In genomic region chr17:39722965-39723848, GRCh38 we compare ENCODE assay signal across 17 cellular contexts. TPM values are rescaled to one million over a fixed set of nuclear protein-coding genes. Genes with fewer than 3 reads are reported as not detected.
DNase-seq lines count a peak whose midpoint lies in the region; TF ChIP-seq lines count a peak whose summit lies in the region.
"Had no signal": no experiment of that assay in that cellular context is flagged by ENCODE, and none has a peak within 500 bp of the region (broad histone marks: within the 10 kb centered on the region; RNA-seq: fewer than 3 reads in every experiment).

No MANE protein-coding gene starts in this region.

- TF ChIP-seq CTCF in NB4 (IDR thresholded peaks at IDR 0.05; ENCODE audit: low read depth, low read length) (no peak), epithelial cell of esophagus (IDR thresholded peaks at IDR 0.05; ENCODE audit: insufficient read depth, low read depth, low read length, missing control alignments) (no peak), suprapubic skin (IDR thresholded peaks at IDR 0.05) (no peak)

- peak; percentile 35 for DNase-seq in activated naive CD4-positive, alpha-beta T cell treated with anti-CD3 and anti-CD28 coated beads, Interleukin-2, amount 10 ng/mL, durations not matched to agents 7 days and 5 days
- DNase-seq in activated naive CD4-positive, alpha-beta T cell (lab: John Stamatoyannopoulos, UW), result no peak
- peak; percentile 50 for DNase-seq in NB4 (ENCODE audit: low read depth)
- peak; percentile 23 for DNase-seq in epithelial cell of esophagus (ENCODE audit: low read depth)
- DNase-seq in suprapubic skin (ENCODE audit: low spot score in 2 of 2), result no peak
- DNase-seq in NCI-H1436 (lab: John Stamatoyannopoulos, UW), result no peak
- no peak for DNase-seq in GM19240 (ENCODE audit: insufficient read length, low spot score)
- no peak for DNase-seq in LoVo (ENCODE audit: low spot score)
- DNase-seq: activated CD4-positive, CD25-positive, alpha-beta regulatory T cell treated with anti-CD3 and anti-CD28 coated beads, Interleukin-2, amount 50 U/mL, for 72 hours; central memory CD4-positive, alpha-beta T cell; DMS79 treated with DMSO at 0.1 percent for 48 hours; hippocampal formation; NCI-H1694; NK-92 treated with Interleukin-12 subunit alpha and Interleukin-12 subunit beta, amount 100 ng/mL, for 24 hours; ovary had no signal

- TF ChIP-seq EP300 in suprapubic skin (IDR thresholded peaks at IDR 0.05), result no peak

- H3K4me1 ChIP-seq in suprapubic skin, result peaks cover 7% of the 10 kb centered on the region

- H3K4me1 Mint-ChIP-seq in activated naive CD4-positive, alpha-beta T cell treated with anti-CD3 and anti-CD28 coated beads, Interleukin-2, amount 10 ng/mL, durations not matched to agents 7 days and 5 days, result no peaks in the 10 kb centered on the region
- H3K4me1 Mint-ChIP-seq: activated naive CD4-positive, alpha-beta T cell treated with anti-CD3 and anti-CD28 coated beads, Interleukin-2, amount 50 U/mL, for 24 hours had no signal

- peaks cover 4% of the 10 kb centered on the region for H3K36me3 Mint-ChIP-seq in activated naive CD4-positive, alpha-beta T cell treated with anti-CD3 and anti-CD28 coated beads, Interleukin-2, amount 10 ng/mL, durations not matched to agents 7 days and 5 days

- H3K4me3 ChIP-seq in NB4 (ENCODE audit: low read depth, low read length) (no peak overlapping the region), epithelial cell of esophagus (ENCODE audit: low read length) (no peak overlapping the region), suprapubic skin (no peak overlapping the region)
- H3K4me3 ChIP-seq: esophagus muscularis mucosa, ovary had no signal

- 72% methylated on average over 33 of the region's 34 CpGs for WGBS in suprapubic skin

- H3K4me3 Mint-ChIP-seq in activated naive CD4-positive, alpha-beta T cell treated with anti-CD3 and anti-CD28 coated beads, Interleukin-2, amount 10 ng/mL, durations not matched to agents 7 days and 5 days, result no peak overlapping the region
- H3K4me3 Mint-ChIP-seq: activated naive CD4-positive, alpha-beta T cell treated with anti-CD3 and anti-CD28 coated beads, Interleukin-2, amount 50 U/mL, for 24 hours had no signal

- TF ChIP-seq POLR2A in NB4 (IDR thresholded peaks at IDR 0.05; ENCODE audit: extremely low read depth, insufficient read length) (no peak), suprapubic skin (IDR thresholded peaks at IDR 0.05) (no peak)

- peaks cover 59% of the 10 kb centered on the region for H3K36me3 ChIP-seq in suprapubic skin
- H3K36me3 ChIP-seq: ovary had no signal

- peaks cover 18% of the 10 kb centered on the region for H3K27me3 Mint-ChIP-seq in activated naive CD4-positive, alpha-beta T cell treated with anti-CD3 and anti-CD28 coated beads, Interleukin-2, amount 10 ng/mL, durations not matched to agents 7 days and 5 days
- H3K27me3 Mint-ChIP-seq: activated naive CD4-positive, alpha-beta T cell treated with anti-CD3 and anti-CD28 coated beads, Interleukin-2, amount 50 U/mL, for 24 hours had no signal

- H3K9me3 Mint-ChIP-seq in activated naive CD4-positive, alpha-beta T cell treated with anti-CD3 and anti-CD28 coated beads, Interleukin-2, amount 10 ng/mL, durations not matched to agents 7 days and 5 days, result no peaks in the 10 kb centered on the region
- H3K9me3 Mint-ChIP-seq: activated naive CD4-positive, alpha-beta T cell treated with anti-CD3 and anti-CD28 coated beads, Interleukin-2, amount 50 U/mL, for 24 hours had no signal

- no peak overlapping the region for H3K27ac Mint-ChIP-seq in activated naive CD4-positive, alpha-beta T cell treated with anti-CD3 and anti-CD28 coated beads, Interleukin-2, amount 10 ng/mL, durations not matched to agents 7 days and 5 days
- H3K27ac Mint-ChIP-seq: activated naive CD4-positive, alpha-beta T cell treated with anti-CD3 and anti-CD28 coated beads, Interleukin-2, amount 50 U/mL, for 24 hours had no signal

- H3K27me3 ChIP-seq in suprapubic skin, result no peaks in the 10 kb centered on the region
- H3K27me3 ChIP-seq: esophagus muscularis mucosa, ovary had no signal

- H3K27ac ChIP-seq in suprapubic skin, result peak overlapping the region; percentile 12
- H3K27ac ChIP-seq: esophagus muscularis mucosa, ovary had no signal

- CTCF ChIA-PET in activated naive CD4-positive, alpha-beta T cell treated with anti-CD3 and anti-CD28 coated beads, Interleukin-2, amount 10 ng/mL, durations not matched to agents 7 days and 5 days (lab: Charles Lee), result interaction anchor here (0.6 to 1.4 kb wide), 2 partner anchors 27 to 54 kb away, joined by 3 read pairs; partner anchors contain the start of gene PNMT

- no peaks in the 10 kb centered on the region for H3K9me3 ChIP-seq in suprapubic skin
- H3K9me3 ChIP-seq: esophagus muscularis mucosa, ovary had no signal

RNA-seq across cellular contexts. Expression of gene MIEN1, which starts 7.1 kb away (rescaled TPM):
- total RNA-seq in suprapubic skin, result 10 to 100 TPM; 43.6 to 54.1 (median 52.1) TPM

RNA-seq across cellular contexts. Expression of gene GRB7, which starts 14.5 kb away (rescaled TPM):
- 100 to 1,000 TPM in 1 of 4 donors, 10 to 100 TPM in 3; 49.4 to 114 (median 72.4) TPM for total RNA-seq in suprapubic skin

RNA-seq across cellular contexts. Expression of gene ERBB2, which starts 23.3 kb away (rescaled TPM):
- 100 to 1,000 TPM; 144 to 192 (median 173) TPM for total RNA-seq in suprapubic skin

RNA-seq across cellular contexts. Expression of gene PGAP3, which starts 35.4 kb away (rescaled TPM):
- total RNA-seq in suprapubic skin, result 10 to 100 TPM; 25.7 to 41.5 (median 32.7) TPM

RNA-seq across cellular contexts. Expression of gene PNMT, which starts 55.0 kb away (rescaled TPM):
- total RNA-seq in suprapubic skin, result 1 to 10 TPM in 2 of 4 donors, under 1 TPM in 2; 0.53 to 1.6 (median 1.1) TPM

Comparison
In these comparisons a context has a peak if more than half of its experiments do, and no peak if none do; other contexts are left out.
1. DNase-seq: peak in activated naive CD4-positive, alpha-beta T cell treated with anti-CD3 and anti-CD28 coated beads, Interleukin-2, amount 10 ng/mL, durations not matched to agents 7 days and 5 days (single experiment), NB4 (single experiment) and epithelial cell of esophagus (single experiment); none in activated naive CD4-positive, alpha-beta T cell (0 of 4), suprapubic skin (0 of 2), NCI-H1436 (single experiment), GM19240 (single experiment) and LoVo (single experiment).